ENCODE assay signal across 31 cellular contexts in the genomic region with DNA sequence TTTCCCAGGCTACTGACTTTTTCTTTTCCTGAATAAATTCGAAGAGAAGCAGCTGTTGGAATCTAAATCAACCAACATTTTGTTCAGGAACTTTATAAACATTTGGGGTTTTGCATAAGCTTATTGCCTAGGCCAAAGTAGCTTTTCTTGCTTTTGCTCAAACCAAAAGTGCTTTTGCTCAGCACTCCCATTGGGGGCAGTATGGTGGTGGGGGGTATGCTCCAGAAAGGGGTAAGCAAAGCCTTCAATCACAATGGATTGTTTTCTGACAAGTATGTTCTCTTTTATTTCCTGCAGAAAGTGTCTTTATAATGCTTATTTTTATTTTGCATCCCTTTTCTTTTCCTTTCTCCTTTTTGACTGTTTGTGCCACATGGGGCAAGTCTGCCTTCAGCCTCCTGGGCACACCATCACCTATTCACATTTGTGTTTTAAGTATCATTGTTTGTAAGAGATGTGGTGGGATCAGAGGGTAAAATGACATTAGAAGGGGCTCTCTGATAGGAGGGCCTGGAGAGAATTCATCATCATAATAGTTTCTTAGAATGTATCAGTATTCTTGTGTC.
DNase-seq lines count a peak whose midpoint lies in the region; ATAC-seq, FAIRE-seq and TF ChIP-seq lines count a peak whose summit lies in the region.
"Had no signal": no experiment of that assay in that cellular context is flagged by ENCODE, and none has a peak within 500 bp of the region (broad histone marks: within the 10 kb centered on the region; RNA-seq: fewer than 3 reads in every experiment).

No MANE protein-coding gene starts in this region.

- no peaks in the 10 kb centered on the region for H3K79me2 ChIP-seq in astrocyte (ENCODE audit: insufficient read depth, low read length)
- no peaks in the 10 kb centered on the region for H3K79me2 ChIP-seq in mesendoderm (ENCODE audit: control insufficient read depth, insufficient read depth, low read length)

- no peak overlapping the region for H3K18ac ChIP-seq in mesendoderm (ENCODE audit: low read length)

- no peak overlapping the region for H2BK5ac ChIP-seq in mesendoderm (ENCODE audit: low read length)

- H3K36me3 ChIP-seq in HUES48 (ENCODE audit: control insufficient read depth, insufficient read depth, low read length) (no peaks in the 10 kb centered on the region), astrocyte (ENCODE audit: insufficient read depth, low read length) (no peaks in the 10 kb centered on the region), mesendoderm (ENCODE audit: control insufficient read depth, insufficient read depth, low read length) (no peaks in the 10 kb centered on the region)
- H3K36me3 ChIP-seq: BE2C, Peyer's patch, upper lobe of right lung had no signal

- intact Hi-C loops in activated CD8-positive, alpha-beta T cell treated with anti-CD3 and anti-CD28 coated beads for 36 hours (cut with micrococcal nuclease), result no loop called here

- no peak overlapping the region for H3K9ac ChIP-seq in HUES48 (ENCODE audit: low read depth, low read length)
- no peak overlapping the region for H3K9ac ChIP-seq in astrocyte (ENCODE audit: low read length)
- no peak overlapping the region for H3K9ac ChIP-seq in mesendoderm (ENCODE audit: low read length)

- H3K4me3 ChIP-seq in HUES48 (ENCODE audit: low read depth, low read length) (0 out of 2 replicates have a peak overlapping the region, but pooled peaks have one; percentile 18), astrocyte (ENCODE audit: insufficient read depth, low read depth, low read length) (no peak overlapping the region), mesendoderm (ENCODE audit: low read length) (no peak overlapping the region)
- H3K4me3 ChIP-seq: K562, Peyer's patch, upper lobe of right lung had no signal

- H3K27ac ChIP-seq in C4-2B (no peak overlapping the region), HUES48 (ENCODE audit: low read depth, low read length) (peak overlapping the region; percentile 77), astrocyte (ENCODE audit: low read depth, low read length) (no peak overlapping the region), mesendoderm (ENCODE audit: low read depth, low read length) (no peak overlapping the region)
- H3K27ac ChIP-seq: Peyer's patch, upper lobe of right lung had no signal

- H3K9me3 ChIP-seq in HUES48 (ENCODE audit: control insufficient read depth, insufficient read depth, low read length) (no peaks in the 10 kb centered on the region), astrocyte (ENCODE audit: insufficient read depth, low read depth, low read length) (no peaks in the 10 kb centered on the region)
- H3K9me3 ChIP-seq: BE2C, Peyer's patch, upper lobe of right lung had no signal

- peak; percentile 20 for FAIRE-seq in astrocyte (lab: Jason Lieb, UNC)
- FAIRE-seq: K562 had no signal

- H3K4me2 ChIP-seq in astrocyte (ENCODE audit: low read length), result no peak overlapping the region
- H3K4me2 ChIP-seq in mesendoderm (ENCODE audit: low read length), result no peak overlapping the region

- H3K9me3 Mint-ChIP-seq in astrocyte (ENCODE audit: unreplicated experiment), result no peaks in the 10 kb centered on the region
- no peaks in the 10 kb centered on the region for H3K9me3 Mint-ChIP-seq in activated CD8-positive, alpha-beta T cell treated with anti-CD3 and anti-CD28 coated beads for 36 hours
- H3K9me3 Mint-ChIP-seq: activated CD4-positive, alpha-beta memory T cell treated with anti-CD3 and anti-CD28 coated beads, Interleukin-2, amount 10 ng/mL, durations not matched to agents 7 days and 5 days; activated T-helper 1 cell treated with anti-CD3 and anti-CD28 coated beads, Interleukin-12 subunit alpha, Interleukin-12 subunit beta, Interleukin-2, Interleukin-4 antibody, amounts not matched to agents 30 ng/mL and 10 ng/mL and 1 ng/mL, durations not matched to agents 14 hours and 24 hours and 36 hours; effector memory CD8-positive, alpha-beta T cell; HFFc6; nephron; stimulated activated naive B cell treated with anti-CD40 and anti-IgM and Interleukin-4, amounts not matched to agents 10 μg/mL and 1 μg/mL and 100 μg/mL, for 72 hours had no signal

- H3K27ac Mint-ChIP-seq in astrocyte (ENCODE audit: unreplicated experiment), result no peak overlapping the region
- no peak overlapping the region for H3K27ac Mint-ChIP-seq in activated CD8-positive, alpha-beta T cell treated with anti-CD3 and anti-CD28 coated beads for 36 hours
- H3K27ac Mint-ChIP-seq: activated CD4-positive, alpha-beta memory T cell treated with anti-CD3 and anti-CD28 coated beads, Interleukin-2, amount 10 ng/mL, durations not matched to agents 7 days and 5 days; activated T-helper 1 cell treated with anti-CD3 and anti-CD28 coated beads, Interleukin-12 subunit alpha, Interleukin-12 subunit beta, Interleukin-2, Interleukin-4 antibody, amounts not matched to agents 30 ng/mL and 10 ng/mL and 1 ng/mL, durations not matched to agents 14 hours and 24 hours and 36 hours; effector memory CD8-positive, alpha-beta T cell; HFFc6; nephron; stimulated activated naive B cell treated with anti-CD40 and anti-IgM and Interleukin-4, amounts not matched to agents 10 μg/mL and 1 μg/mL and 100 μg/mL, for 72 hours had no signal

- no peak overlapping the region for H2AFZ ChIP-seq in astrocyte (ENCODE audit: low read depth, low read length)

- H4K5ac ChIP-seq in mesendoderm (ENCODE audit: low read length), result no peak overlapping the region

- H4K20me1 ChIP-seq in astrocyte (ENCODE audit: insufficient read depth, low read length), result no peaks in the 10 kb centered on the region

- no peak overlapping the region for H2BK15ac ChIP-seq in mesendoderm (replicated peaks; ENCODE audit: low read depth)

- WGBS in mesendoderm (ENCODE audit: extremely low coverage, insufficient coverage, low lambda C conversion rate), result no CpG with 5 or more reads among the region's 1 CpG

- H3K4me1 ChIP-seq in HUES48 (ENCODE audit: control insufficient read depth, insufficient read depth, low read length) (peaks cover 35% of the 10 kb centered on the region), astrocyte (ENCODE audit: insufficient read depth, low read length) (no peaks in the 10 kb centered on the region), mesendoderm (ENCODE audit: control insufficient read depth, low read depth, low read length) (peaks cover 4% of the 10 kb centered on the region)
- H3K4me1 ChIP-seq: BE2C, Peyer's patch, upper lobe of right lung had no signal

- no peak overlapping the region for H3K4ac ChIP-seq in mesendoderm (ENCODE audit: low read depth, low read length)

- H3K4me1 Mint-ChIP-seq in astrocyte (ENCODE audit: low read depth, unreplicated experiment), result peaks cover 7% of the 10 kb centered on the region
- H3K4me1 Mint-ChIP-seq in activated CD8-positive, alpha-beta T cell treated with anti-CD3 and anti-CD28 coated beads for 36 hours (ENCODE audit: low read depth), result no peaks in the 10 kb centered on the region
- H3K4me1 Mint-ChIP-seq: activated CD4-positive, alpha-beta memory T cell treated with anti-CD3 and anti-CD28 coated beads, Interleukin-2, amount 10 ng/mL, durations not matched to agents 7 days and 5 days; stimulated activated naive B cell treated with anti-CD40 and anti-IgM and Interleukin-4, amounts not matched to agents 10 μg/mL and 1 μg/mL and 100 μg/mL, for 72 hours had no signal

- peak; percentile 10; the same call in 1 of the 2 replicates for TF ChIP-seq CTCF in C4-2B (conservative IDR thresholded peaks at IDR 0.05)
- no peak for TF ChIP-seq CTCF in astrocyte (IDR thresholded peaks at IDR 0.05; ENCODE audit: insufficient read depth, low read depth, low read length)
- TF ChIP-seq CTCF in activated CD8-positive, alpha-beta T cell treated with anti-CD3 and anti-CD28 coated beads for 36 hours (IDR thresholded peaks at IDR 0.05), result no peak

- no peaks in the 10 kb centered on the region for H3K79me1 ChIP-seq in mesendoderm (ENCODE audit: low read length)

- H3K36me3 Mint-ChIP-seq in astrocyte (ENCODE audit: low read depth, unreplicated experiment), result no peaks in the 10 kb centered on the region
- no peaks in the 10 kb centered on the region for H3K36me3 Mint-ChIP-seq in activated CD8-positive, alpha-beta T cell treated with anti-CD3 and anti-CD28 coated beads for 36 hours (ENCODE audit: low read depth)
- H3K36me3 Mint-ChIP-seq: stimulated activated naive B cell treated with anti-CD40 and anti-IgM and Interleukin-4, amounts not matched to agents 10 μg/mL and 1 μg/mL and 100 μg/mL, for 72 hours had no signal

- H2AK5ac ChIP-seq in mesendoderm (ENCODE audit: low read length), result no peak overlapping the region

- no peak for DNase-seq in astrocyte (ENCODE audit: low read depth)
- peak; percentile 41 for DNase-seq in mesendoderm
- no peak for DNase-seq in activated CD8-positive, alpha-beta T cell treated with anti-CD3 and anti-CD28 coated beads for 36 hours
- no peak for DNase-seq in 8988T
- no peak for DNase-seq in kidney tubule cell (ENCODE audit: low spot score)
- no peak for DNase-seq in hepatic stellate cell (ENCODE audit: low spot score)
- DNase-seq: activated CD4-positive, alpha-beta memory T cell treated with anti-CD3 and anti-CD28 coated beads, Interleukin-2, amount 10 ng/mL, durations not matched to agents 7 days and 5 days; activated CD4-positive, CD25-positive, alpha-beta regulatory T cell treated with anti-CD3 and anti-CD28 coated beads, Interleukin-2, amount 50 U/mL, for 72 hours; activated CD8-positive, alpha-beta memory T cell treated with anti-CD3 and anti-CD28 coated beads, Interleukin-2, amount 50 U/mL, for 48 hours; activated naive CD4-positive, alpha-beta T cell treated with Interleukin-2 at 50 U/mL for 16 hours; BE2C; central memory CD4-positive, alpha-beta T cell; DMS 273 treated with DMSO at 0.1 percent for 48 hours; effector memory CD8-positive, alpha-beta T cell; foreskin fibroblast; HFFc6; left cardiac atrium; NCI-H1105; NCI-H1930; NCI-H69; Peyer's patch; SHP77; stimulated activated naive B cell treated with anti-CD40 and anti-IgM and Interleukin-4, amounts not matched to agents 10 μg/mL and 1 μg/mL and 100 μg/mL, for 72 hours; substantia nigra; T-helper 2 cell; upper lobe of right lung had no signal

- H3K4me3 Mint-ChIP-seq in astrocyte (ENCODE audit: unreplicated experiment), result no peak overlapping the region
- H3K4me3 Mint-ChIP-seq in activated CD8-positive, alpha-beta T cell treated with anti-CD3 and anti-CD28 coated beads for 36 hours, result no peak overlapping the region
- H3K4me3 Mint-ChIP-seq: activated CD4-positive, alpha-beta memory T cell treated with anti-CD3 and anti-CD28 coated beads, Interleukin-2, amount 10 ng/mL, durations not matched to agents 7 days and 5 days; activated T-helper 1 cell treated with anti-CD3 and anti-CD28 coated beads, Interleukin-12 subunit alpha, Interleukin-12 subunit beta, Interleukin-2, Interleukin-4 antibody, amounts not matched to agents 30 ng/mL and 10 ng/mL and 1 ng/mL, durations not matched to agents 14 hours and 24 hours and 36 hours; effector memory CD8-positive, alpha-beta T cell; HFFc6; nephron; stimulated activated naive B cell treated with anti-CD40 and anti-IgM and Interleukin-4, amounts not matched to agents 10 μg/mL and 1 μg/mL and 100 μg/mL, for 72 hours had no signal

- POLR2A ChIA-PET in activated CD8-positive, alpha-beta T cell treated with anti-CD3 and anti-CD28 coated beads for 36 hours (lab: Charles Lee), result no interaction called here

- H3K27me3 ChIP-seq in HUES48 (ENCODE audit: control insufficient read depth, insufficient read depth, low read length) (no peaks in the 10 kb centered on the region), astrocyte (ENCODE audit: insufficient read depth, low read length) (peaks cover 3% of the 10 kb centered on the region), mesendoderm (ENCODE audit: insufficient read depth, low read length, poor library complexity) (no peaks in the 10 kb centered on the region)
- H3K27me3 ChIP-seq: Peyer's patch, upper lobe of right lung had no signal

- H4K8ac ChIP-seq in mesendoderm (ENCODE audit: low read depth, low read length), result no peak overlapping the region

- no peak overlapping the region for H3K23ac ChIP-seq in mesendoderm (ENCODE audit: low read length)

- CTCF ChIA-PET in activated CD8-positive, alpha-beta T cell treated with anti-CD3 and anti-CD28 coated beads for 36 hours (lab: Charles Lee), result interaction anchor here (0.7 kb wide), 1 partner anchor 72 kb away, joined by 3 read pairs; no protein-coding TSS in a partner anchor

- H3K56ac ChIP-seq in mesendoderm (ENCODE audit: low read length), result no peak overlapping the region

- H2BK120ac ChIP-seq in mesendoderm (ENCODE audit: low read depth, low read length), result no peak overlapping the region

- peaks cover 11% of the 10 kb centered on the region for H3K27me3 Mint-ChIP-seq in astrocyte (ENCODE audit: low read depth, unreplicated experiment)
- peaks cover 6% of the 10 kb centered on the region for H3K27me3 Mint-ChIP-seq in activated CD8-positive, alpha-beta T cell treated with anti-CD3 and anti-CD28 coated beads for 36 hours

- no peak for ATAC-seq in activated CD8-positive, alpha-beta T cell treated with anti-CD3 and anti-CD28 coated beads for 36 hours
- ATAC-seq: effector memory CD8-positive, alpha-beta T cell; K562; left cardiac atrium; stimulated activated naive B cell treated with anti-CD40 and anti-IgM and Interleukin-4, amounts not matched to agents 10 μg/mL and 1 μg/mL and 100 μg/mL, for 72 hours; upper lobe of right lung had no signal
